ENCODE assay signal across 29 cellular contexts in genomic region chr1:245142171-245142798, GRCh38.
"Had no signal": no experiment of that assay in that cellular context is flagged by ENCODE, and none has a peak within 500 bp of the region (broad histone marks: within the 10 kb centered on the region; RNA-seq: fewer than 3 reads in every experiment).

No MANE protein-coding gene starts in this region.

- FAIRE-seq: RCC 7860 had no signal

- H3K9me3 ChIP-seq: MG63 had no signal

- H3K36me3 ChIP-seq: brain microvascular endothelial cell, MG63 had no signal

- ATAC-seq: activated CD8-positive, alpha-beta T cell treated with anti-CD3 and anti-CD28 coated beads, Interleukin-2, amount 10 ng/mL, durations not matched to agents 7 days and 5 days; PC-3 had no signal

- H3K27ac ChIP-seq: brain microvascular endothelial cell had no signal

- H3K4me3 ChIP-seq: MG63 had no signal

- H3K27me3 ChIP-seq: brain microvascular endothelial cell had no signal

- DNase-seq: activated CD4-positive, alpha-beta T cell treated with anti-CD3 and anti-CD28 coated beads, Interleukin-2, amount 10 ng/mL, durations not matched to agents 24 days and 14 days; activated CD4-positive, alpha-beta T cell treated with anti-CD3 and anti-CD28 coated beads, Interleukin-2, amount 50 U/mL, for 48 hours; activated CD8-positive, alpha-beta T cell treated with anti-CD3 and anti-CD28 coated beads, Interleukin-2, amount 10 ng/mL, durations not matched to agents 7 days and 5 days; activated naive CD4-positive, alpha-beta T cell; activated naive CD4-positive, alpha-beta T cell treated with anti-CD3 and anti-CD28 coated beads, Interleukin-2, amount 50 U/mL, for 16 hours; activated naive CD8-positive, alpha-beta T cell treated with anti-CD3 and anti-CD28 coated beads for 36 hours; activated T-cell treated with anti-CD3 and anti-CD28 coated beads, Interleukin-2, amount 50 U/mL, for 24 hours; amniotic stem cell; aorta; brain microvascular endothelial cell; Karpas-422; KBM-7; MG63; NCI-H1092; NCI-H1436 treated with DMSO at 0.1 percent for 48 hours; NCI-H1694 treated with DMSO at 0.1 percent for 48 hours; NCI-H2029; NCI-H2107; NCI-H2171; NCI-H510A; NCI-H526; NCI-H748 treated with DMSO at 0.1 percent for 48 hours; NK-92 treated with Interleukin-12 subunit alpha and Interleukin-12 subunit beta, amount 100 ng/mL, for 24 hours; PC-3; Right ventricle myocardium superior; SW 1271; T-helper 1 cell; T1000 had no signal
